ENCODE assay signal across 25 cellular contexts in genomic region chr15:33395376-33395775, GRCh38.
"Had no signal": no experiment of that assay in that cellular context is flagged by ENCODE, and none has a peak within 500 bp of the region (broad histone marks: within the 10 kb centered on the region; RNA-seq: fewer than 3 reads in every experiment).

No MANE protein-coding gene starts in this region.

- H3K4me1 ChIP-seq: neural progenitor cell, pancreas, prostate gland, right lobe of liver, spleen, stomach, thyroid gland, tibial nerve, upper lobe of left lung had no signal

- H3K27ac ChIP-seq: neural progenitor cell, pancreas, prostate gland, right lobe of liver, sigmoid colon, skin epidermis, spleen, stomach, thoracic aorta, thyroid gland, tibial nerve, upper lobe of left lung had no signal

- DNase-seq: naive thymus-derived CD4-positive, alpha-beta T cell; natural killer cell; occipital lobe; pancreas; right cardiac atrium; right lobe of liver; sigmoid colon; spleen; stimulated activated CD4-positive, alpha-beta T cell treated with anti-CD3 and anti-CD28 coated beads, Interleukin-12 subunit alpha, Interleukin-12 subunit beta, amount 100 ng/mL, for 4 hours; stimulated activated CD4-positive, alpha-beta T cell treated with anti-CD3 and anti-CD28 coated beads, Interleukin-1b, Interleukin-23, amount 100 ng/mL, for 48 hours; stimulated activated CD4-positive, alpha-beta T cell treated with anti-CD3 and anti-CD28 coated beads, Interleukin-4, amount 100 ng/mL, for 1 hour; stimulated activated CD4-positive, alpha-beta T cell treated with anti-CD3 and anti-CD28 coated beads, Interleukin-4, amount 100 ng/mL, for 4 hours; stimulated activated CD8-positive, alpha-beta memory T cell treated with anti-CD3 and anti-CD28 coated beads, Interleukin-4, amount 100 ng/mL, for 48 hours; stimulated activated naive CD4-positive, alpha-beta T cell treated with Interleukin-2 at 50 U/mL for 16 hours; stomach; thyroid gland; trophoblast cell; upper lobe of left lung had no signal

- H3K4me2 ChIP-seq: neural progenitor cell, smooth muscle cell had no signal

- H3K36me3 ChIP-seq: neural progenitor cell, pancreas, prostate gland, right lobe of liver, sigmoid colon, spleen, stomach, thoracic aorta, thyroid gland, tibial nerve, upper lobe of left lung had no signal

- H3K9ac ChIP-seq: neural progenitor cell had no signal

- ATAC-seq: naive thymus-derived CD4-positive, alpha-beta T cell; natural killer cell; pancreas; right cardiac atrium; right lobe of liver; stimulated activated memory B cell treated with anti-CD40 and anti-IgM and Interleukin-4, amounts not matched to agents 10 μg/mL and 1 μg/mL and 100 μg/mL, for 72 hours had no signal

- H3K4me3 ChIP-seq: neural progenitor cell, pancreas, prostate gland, right lobe of liver, sigmoid colon, skin epidermis, smooth muscle cell, spleen, stomach, thoracic aorta, thyroid gland, tibial nerve, upper lobe of left lung had no signal

- H3K27me3 ChIP-seq: neural progenitor cell, pancreas, right lobe of liver, sigmoid colon, spleen, stomach, thyroid gland, tibial nerve, upper lobe of left lung had no signal

- H3K9me3 ChIP-seq: pancreas, prostate gland, right lobe of liver, sigmoid colon, spleen, stomach, thoracic aorta, thyroid gland, tibial nerve, upper lobe of left lung had no signal

- H2AFZ ChIP-seq: neural progenitor cell had no signal
